In the genomic region with DNA sequence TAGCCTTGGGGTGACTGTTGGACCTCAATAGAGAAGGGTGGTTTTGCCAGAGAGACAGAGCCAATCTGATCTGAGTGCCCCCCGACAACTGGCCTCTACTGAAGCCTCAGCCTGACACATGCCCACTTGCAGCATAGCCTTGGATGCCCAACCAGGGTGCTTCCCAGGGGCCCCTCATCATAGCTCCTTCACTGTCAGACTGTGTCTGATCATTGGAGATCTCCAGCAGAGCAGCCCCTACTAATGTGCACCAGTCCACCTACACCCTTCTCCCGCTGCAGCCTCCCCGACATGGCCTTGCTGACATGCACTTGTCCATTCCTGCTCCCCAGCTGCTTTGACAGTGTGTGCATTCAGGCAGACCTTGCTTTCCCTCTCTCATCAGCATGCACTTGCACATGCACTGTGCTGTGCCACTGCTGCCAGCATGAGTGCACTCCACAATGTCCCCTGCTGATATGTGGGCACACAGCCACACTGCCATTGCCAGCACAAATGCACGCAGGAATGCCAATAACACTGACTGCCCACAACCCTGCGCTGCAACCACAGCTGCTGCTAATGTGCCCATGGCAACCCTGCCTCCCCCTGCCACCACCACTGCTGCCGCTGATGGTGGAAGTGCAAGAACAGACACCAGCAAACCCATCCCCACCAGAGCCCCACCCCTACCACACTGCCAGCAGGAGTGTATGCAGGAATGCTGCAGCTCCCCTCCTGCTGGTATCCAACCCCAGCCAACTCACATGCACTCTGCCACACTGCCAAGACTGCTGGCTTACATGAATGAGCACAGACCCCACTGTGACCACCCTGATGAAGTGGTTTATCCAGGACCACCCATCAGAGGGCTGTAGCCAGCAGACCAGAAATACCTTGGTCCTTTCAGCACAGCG, we compare ENCODE assay signal across 14 cellular contexts.
A peak's percentile ranks its signal among the peaks of the same experiment; 100 is the strongest.
DNase-seq lines count a peak whose midpoint lies in the region; ATAC-seq and TF ChIP-seq lines count a peak whose summit lies in the region.
"Had no signal": no experiment of that assay in that cellular context is flagged by ENCODE, and none has a peak within 500 bp of the region (broad histone marks: within the 10 kb centered on the region; RNA-seq: fewer than 3 reads in every experiment).

No MANE protein-coding gene starts in this region.

- H3K4me2 ChIP-seq in GM23338 = 0 out of 2 replicates have a peak overlapping the region, but pooled peaks have one; percentile 15
- H3K4me2 ChIP-seq: KMS-11 had no signal

- H3K27ac Mint-ChIP-seq in GM23338 = peak overlapping the region; percentile 84; the same call in 1 of the 2 replicates
- no peak overlapping the region for H3K27ac Mint-ChIP-seq in activated T-cell treated with anti-CD3 and anti-CD28 coated beads, Interleukin-2, amount 50 U/mL, for 24 hours
- no peak overlapping the region for H3K27ac Mint-ChIP-seq in activated CD4-positive, alpha-beta T cell treated with anti-CD3 and anti-CD28 coated beads, Interleukin-2, amount 10 ng/mL, durations not matched to agents 7 days and 5 days
- H3K27ac Mint-ChIP-seq: CD4-positive, alpha-beta memory T cell had no signal

- no peak overlapping the region for H3K27ac ChIP-seq in GM23338 (ENCODE audit: low read depth)
- no peak overlapping the region for H3K27ac ChIP-seq in ovary
- H3K27ac ChIP-seq: KMS-11 had no signal

- intact Hi-C loops in ovary (cut with DNase I) = no loop called here

- WGBS in ovary, 3 donors = 68 to 78% (median 71%) methylated on average over 7 of the region's 7 CpGs

- H3K27me3 ChIP-seq in GM23338 (ENCODE audit: insufficient read depth) (no peaks in the 10 kb centered on the region), ovary (no peaks in the 10 kb centered on the region)
- H3K27me3 ChIP-seq: BE2C had no signal

- TF ChIP-seq CTCF in GM23338 (conservative IDR thresholded peaks at IDR 0.05; ENCODE audit: low read depth in 2 of 2) (no peak), ovary (IDR thresholded peaks at IDR 0.05) (no peak)

- no peaks in the 10 kb centered on the region for H3K9me2 ChIP-seq in GM23338 (ENCODE audit: insufficient read depth)

- peak; percentile 54 for DNase-seq in GM23338 (ENCODE audit: low spot score)
- DNase-seq in M059J (ENCODE audit: low read depth) = peak; percentile 12
- peak; percentile 28 for DNase-seq in iPS DF 19.7 (ENCODE audit: low read depth, low spot score)
- DNase-seq in retina = peak; percentile 1
- DNase-seq in activated T-cell treated with anti-CD3 and anti-CD28 coated beads, Interleukin-2, amount 50 U/mL, for 24 hours = no peak
- DNase-seq in activated gamma-delta T cell treated with Interleukin-2 at 50 U/mL for 16 hours = no peak
- DNase-seq in activated CD4-positive, alpha-beta T cell treated with anti-CD3 and anti-CD28 coated beads, Interleukin-2, amount 10 ng/mL, durations not matched to agents 7 days and 5 days = no peak
- DNase-seq in ovary = no peak
- DNase-seq: BE2C, NCI-H2029 treated with DMSO at 0.1 percent for 48 hours, NCI-H510A, SHP77 treated with DMSO at 0.1 percent for 48 hours had no signal

- CTCF ChIA-PET in activated CD4-positive, alpha-beta T cell treated with anti-CD3 and anti-CD28 coated beads, Interleukin-2, amount 10 ng/mL, durations not matched to agents 7 days and 5 days (lab: Charles Lee) = no interaction called here

- H3K4me3 Mint-ChIP-seq in GM23338 = no peak overlapping the region
- no peak overlapping the region for H3K4me3 Mint-ChIP-seq in activated T-cell treated with anti-CD3 and anti-CD28 coated beads, Interleukin-2, amount 50 U/mL, for 24 hours
- H3K4me3 Mint-ChIP-seq in activated CD4-positive, alpha-beta T cell treated with anti-CD3 and anti-CD28 coated beads, Interleukin-2, amount 10 ng/mL, durations not matched to agents 7 days and 5 days = no peak overlapping the region
- H3K4me3 Mint-ChIP-seq: CD4-positive, alpha-beta memory T cell had no signal

- peaks cover 32% of the 10 kb centered on the region for H3K9me3 Mint-ChIP-seq in GM23338
- H3K9me3 Mint-ChIP-seq in activated T-cell treated with anti-CD3 and anti-CD28 coated beads, Interleukin-2, amount 50 U/mL, for 24 hours = no peaks in the 10 kb centered on the region
- H3K9me3 Mint-ChIP-seq in activated CD4-positive, alpha-beta T cell treated with anti-CD3 and anti-CD28 coated beads, Interleukin-2, amount 10 ng/mL, durations not matched to agents 7 days and 5 days = no peaks in the 10 kb centered on the region

- no peaks in the 10 kb centered on the region for H4K20me1 ChIP-seq in GM23338 (replicated peaks; ENCODE audit: insufficient read depth)

- no peak overlapping the region for H3K4me3 ChIP-seq in GM23338
- H3K4me3 ChIP-seq in ovary = no peak overlapping the region

- POLR2A ChIA-PET in activated CD4-positive, alpha-beta T cell treated with anti-CD3 and anti-CD28 coated beads, Interleukin-2, amount 10 ng/mL, durations not matched to agents 7 days and 5 days (lab: Charles Lee) = no interaction called here

- peaks cover 19% of the 10 kb centered on the region for H3K4me1 Mint-ChIP-seq in GM23338
- H3K4me1 Mint-ChIP-seq in activated T-cell treated with anti-CD3 and anti-CD28 coated beads, Interleukin-2, amount 50 U/mL, for 24 hours (ENCODE audit: low read depth) = no peaks in the 10 kb centered on the region
- H3K4me1 Mint-ChIP-seq in activated CD4-positive, alpha-beta T cell treated with anti-CD3 and anti-CD28 coated beads, Interleukin-2, amount 10 ng/mL, durations not matched to agents 7 days and 5 days = no peaks in the 10 kb centered on the region
- H3K4me1 Mint-ChIP-seq: CD4-positive, alpha-beta memory T cell had no signal

- no peaks in the 10 kb centered on the region for H3K9me3 ChIP-seq in ovary
- H3K9me3 ChIP-seq: BE2C had no signal

- H3K79me2 ChIP-seq in GM23338 (replicated peaks; ENCODE audit: insufficient read depth) = no peaks in the 10 kb centered on the region

- no peak overlapping the region for H2AFZ ChIP-seq in GM23338

- no peaks in the 10 kb centered on the region for H3F3A ChIP-seq in GM23338 (replicated peaks; ENCODE audit: low read depth)

- H3K36me3 ChIP-seq in GM23338 (ENCODE audit: insufficient read depth) (no peaks in the 10 kb centered on the region), ovary (no peaks in the 10 kb centered on the region)
- H3K36me3 ChIP-seq: BE2C had no signal

- peaks cover 21% of the 10 kb centered on the region for H3K36me3 Mint-ChIP-seq in GM23338 (ENCODE audit: low read depth)
- H3K36me3 Mint-ChIP-seq in activated T-cell treated with anti-CD3 and anti-CD28 coated beads, Interleukin-2, amount 50 U/mL, for 24 hours (ENCODE audit: low read depth) = no peaks in the 10 kb centered on the region
- H3K36me3 Mint-ChIP-seq in activated CD4-positive, alpha-beta T cell treated with anti-CD3 and anti-CD28 coated beads, Interleukin-2, amount 10 ng/mL, durations not matched to agents 7 days and 5 days (ENCODE audit: low read depth) = no peaks in the 10 kb centered on the region
- H3K36me3 Mint-ChIP-seq: CD4-positive, alpha-beta memory T cell had no signal

- H3K27me3 Mint-ChIP-seq in GM23338 (ENCODE audit: insufficient read depth, low read depth, poor library complexity) = no peaks in the 10 kb centered on the region
- H3K27me3 Mint-ChIP-seq in activated T-cell treated with anti-CD3 and anti-CD28 coated beads, Interleukin-2, amount 50 U/mL, for 24 hours = peaks cover 29% of the 10 kb centered on the region
- H3K27me3 Mint-ChIP-seq in activated CD4-positive, alpha-beta T cell treated with anti-CD3 and anti-CD28 coated beads, Interleukin-2, amount 10 ng/mL, durations not matched to agents 7 days and 5 days = no peaks in the 10 kb centered on the region

- TF ChIP-seq EP300 in ovary (IDR thresholded peaks at IDR 0.05) = no peak

- ATAC-seq in GM23338 = peak; percentile 100

- TF ChIP-seq POLR2A in ovary (IDR thresholded peaks at IDR 0.05) = no peak

- H3K4me1 ChIP-seq in GM23338 (ENCODE audit: insufficient read depth) = no peaks in the 10 kb centered on the region
- H3K4me1 ChIP-seq in ovary (ENCODE audit: insufficient read depth) = no peaks in the 10 kb centered on the region
- H3K4me1 ChIP-seq: BE2C had no signal

TF ChIP-seq in GM23338, 12 proteins besides CTCF, POLR2A, EP300 and RAD21:
- TF ChIP-seq JUNB (IDR thresholded peaks at IDR 0.05; ENCODE audit: unreplicated experiment) = no peak
- no peak for TF ChIP-seq EZH2phosphoT487 (IDR thresholded peaks at IDR 0.05; ENCODE audit: unreplicated experiment)
- no peak for TF ChIP-seq POLR2AphosphoS5 (IDR thresholded peaks at IDR 0.05; ENCODE audit: low read depth)
- no peak for TF ChIP-seq STAT1 (IDR thresholded peaks at IDR 0.05; ENCODE audit: unreplicated experiment)

Comparison
In these comparisons a context has a peak if more than half of its experiments do, and no peak if none do; other contexts are left out.
1. DNase-seq: peak in GM23338 (single experiment), M059J (single experiment), iPS DF 19.7 (single experiment) and retina (single experiment); none in activated T-cell treated with anti-CD3 and anti-CD28 coated beads, Interleukin-2, amount 50 U/mL, for 24 hours (single experiment), activated gamma-delta T cell treated with Interleukin-2 at 50 U/mL for 16 hours (single experiment), activated CD4-positive, alpha-beta T cell treated with anti-CD3 and anti-CD28 coated beads, Interleukin-2, amount 10 ng/mL, durations not matched to agents 7 days and 5 days (single experiment) and ovary (0 of 5).